Comparison of ENCODE assay signal across 16 cellular contexts in the genomic region with DNA sequence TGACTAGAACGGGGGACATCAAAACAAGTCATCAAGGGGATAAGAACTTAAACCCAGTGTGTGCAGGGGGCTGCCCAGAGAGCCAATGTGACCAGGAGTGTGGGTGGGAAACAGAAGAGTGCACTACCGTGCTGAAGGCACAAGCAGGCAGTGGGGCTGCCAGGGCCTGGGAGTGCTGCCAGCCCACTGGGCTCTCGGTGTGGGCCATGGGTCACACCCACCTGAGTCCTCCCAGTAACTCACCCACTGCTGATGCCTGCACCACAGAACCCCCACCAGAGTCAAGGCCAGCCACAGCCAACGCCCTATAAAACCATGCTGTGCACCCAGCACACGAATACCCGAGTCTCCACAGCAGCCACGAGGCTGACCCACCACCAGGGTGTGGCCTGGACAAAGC. TPM values are rescaled to one million over a fixed set of nuclear protein-coding genes. Genes with fewer than 3 reads are reported as not detected.
DNase-seq lines count a peak whose midpoint lies in the region; ATAC-seq and TF ChIP-seq lines count a peak whose summit lies in the region.
"Had no signal": no experiment of that assay in that cellular context is flagged by ENCODE, and none has a peak within 500 bp of the region (broad histone marks: within the 10 kb centered on the region; RNA-seq: fewer than 3 reads in every experiment).

No MANE protein-coding gene starts in this region.

- peak overlapping the region; percentile 32 for H3K27ac ChIP-seq in subcutaneous abdominal adipose tissue (ENCODE audit: low read depth, low read length)
- H3K27ac ChIP-seq: colonic mucosa, hepatocyte, Peyer's patch, tibial nerve had no signal

- POLR2A ChIA-PET in HEK293T (lab: Yijun Ruan, JAX) = interaction anchor here (1.2 kb wide), 1 partner anchor 8 kb away, joined by 3 read pairs; no protein-coding TSS in a partner anchor

- intact Hi-C loops in mucosa of descending colon (cut with DNase I, micrococcal nuclease) = no loop called here

- CTCF ChIA-PET in HEK293T (lab: Yijun Ruan, JAX) = no interaction called here

- peaks cover 9% of the 10 kb centered on the region for H3K4me1 ChIP-seq in mucosa of descending colon (ENCODE audit: low read depth)
- peaks cover 13 to 59% (median 49%) of the 10 kb centered on the region in 5 donors for H3K4me1 ChIP-seq in subcutaneous abdominal adipose tissue (ENCODE audit: control insufficient read depth in 5 of 5, insufficient read depth in 5 of 5, low read length in 5 of 5)
- H3K4me1 ChIP-seq: colonic mucosa had no signal

- no peak for TF ChIP-seq CTCF in mucosa of descending colon (IDR thresholded peaks at IDR 0.05)

- H3K4me3 ChIP-seq in mucosa of descending colon (no peak overlapping the region), subcutaneous abdominal adipose tissue (ENCODE audit: low read depth in 1 of 5, low read length in 5 of 5) (peak overlapping the region in 2 of 5 donors; percentile 6 to 9)
- H3K4me3 ChIP-seq: colonic mucosa, hepatocyte, Peyer's patch, tibial nerve had no signal

- peak in 55 of 76 experiments; percentile 19 to 70 (median 45) for DNase-seq in HUDEP-2 (lab: John Stamatoyannopoulos, UW; ENCODE audit: unreplicated experiment in 76 of 76)
- DNase-seq in astrocyte of the hippocampus (ENCODE audit: low read depth, low spot score) = peak; percentile 46
- no peak for DNase-seq in mucosa of descending colon
- DNase-seq in NCI-H2227 treated with DMSO at 0.1 percent for 48 hours (lab: John Stamatoyannopoulos, UW) = no peak
- DNase-seq in activated CD4-positive, alpha-beta T cell treated with anti-CD3 and anti-CD28 coated beads for 48 hours = no peak
- DNase-seq in HEK293T (ENCODE audit: extremely low spot score) = no peak
- DNase-seq: activated CD4-positive, CD25-positive, alpha-beta regulatory T cell treated with anti-CD3 and anti-CD28 coated beads, Interleukin-2, amount 50 U/mL, for 72 hours; activated T-cell treated with anti-CD3 and anti-CD28 coated beads for 4 hours; CD4-positive, alpha-beta T cell; colonic mucosa; NCI-H1417; Peyer's patch; T-helper 1 cell had no signal

- H3K9me3 ChIP-seq in mucosa of descending colon (no peaks in the 10 kb centered on the region), subcutaneous abdominal adipose tissue (ENCODE audit: control insufficient read depth in 5 of 5, low read length in 5 of 5) (no peaks in the 10 kb centered on the region)
- H3K9me3 ChIP-seq: colonic mucosa, Peyer's patch, tibial nerve had no signal

- no peaks in the 10 kb centered on the region for H3K27me3 ChIP-seq in subcutaneous abdominal adipose tissue (ENCODE audit: control insufficient read depth in 5 of 5, insufficient read depth in 4 of 5, low read length in 5 of 5)
- H3K27me3 ChIP-seq: colonic mucosa, hepatocyte, Peyer's patch, tibial nerve had no signal

- H3K36me3 ChIP-seq in mucosa of descending colon (ENCODE audit: low read depth) (no peaks in the 10 kb centered on the region), subcutaneous abdominal adipose tissue (ENCODE audit: control insufficient read depth in 5 of 5, insufficient read depth in 5 of 5, low read length in 5 of 5) (peaks cover 0 to 10% (median 6%) of the 10 kb centered on the region in 5 donors)

- ATAC-seq in mucosa of descending colon = peak; percentile 16

- H3K9ac ChIP-seq in subcutaneous abdominal adipose tissue (ENCODE audit: low read length in 5 of 5) = no peak overlapping the region

TF ChIP-seq in HEK293T, 16 proteins besides CTCF, POLR2A, EP300 and RAD21:
- TF ChIP-seq ARNT (IDR thresholded peaks at IDR 0.05) (no peak), LEF1 (IDR thresholded peaks at IDR 0.05; ENCODE audit: borderline replicate concordance) (no peak), FOXK2 (IDR thresholded peaks at IDR 0.05) (no peak), CTBP1 (IDR thresholded peaks at IDR 0.05; ENCODE audit: borderline replicate concordance) (no peak), BHLHE40 (IDR thresholded peaks at IDR 0.05; ENCODE audit: borderline replicate concordance) (no peak), TARDBP (IDR thresholded peaks at IDR 0.05) (no peak), FOXM1 (IDR thresholded peaks at IDR 0.05; ENCODE audit: borderline replicate concordance) (no peak), L3MBTL2 (conservative IDR thresholded peaks at IDR 0.05) (no peak), ELF4 (IDR thresholded peaks at IDR 0.05) (no peak), HDGF (IDR thresholded peaks at IDR 0.05; ENCODE audit: borderline replicate concordance) (no peak), SUZ12 (IDR thresholded peaks at IDR 0.05) (no peak), NFRKB (IDR thresholded peaks at IDR 0.05) (no peak), SP1 (IDR thresholded peaks at IDR 0.05) (no peak), FOXA1 (IDR thresholded peaks at IDR 0.05) (no peak), ZNF384 (IDR thresholded peaks at IDR 0.05) (no peak)
- TF ChIP-seq, protein P1, sequence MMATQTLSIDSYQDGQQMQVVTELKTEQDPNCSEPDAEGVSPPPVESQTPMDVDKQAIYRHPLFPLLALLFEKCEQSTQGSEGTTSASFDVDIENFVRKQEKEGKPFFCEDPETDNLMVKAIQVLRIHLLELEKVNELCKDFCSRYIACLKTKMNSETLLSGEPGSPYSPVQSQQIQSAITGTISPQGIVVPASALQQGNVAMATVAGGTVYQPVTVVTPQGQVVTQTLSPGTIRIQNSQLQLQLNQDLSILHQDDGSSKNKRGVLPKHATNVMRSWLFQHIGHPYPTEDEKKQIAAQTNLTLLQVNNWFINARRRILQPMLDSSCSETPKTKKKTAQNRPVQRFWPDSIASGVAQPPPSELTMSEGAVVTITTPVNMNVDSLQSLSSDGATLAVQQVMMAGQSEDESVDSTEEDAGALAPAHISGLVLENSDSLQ (IDR thresholded peaks at IDR 0.05) = no peak
TF ChIP-seq in HEK293T: peak in this region for 0.

RNA-seq across cellular contexts. Expression of a gene that starts 8.5 kb away (rescaled TPM):
- total RNA-seq in mucosa of descending colon = 10 to 100 TPM; 10.8 to 12.0 (median 11.2) TPM

RNA-seq across cellular contexts. Expression of a gene that starts 40.5 kb away (rescaled TPM):
- total RNA-seq in mucosa of descending colon = 10 to 100 TPM; 61.2 to 88.8 (median 70.1) TPM

RNA-seq across cellular contexts. Expression of a gene that starts 41.5 kb away (rescaled TPM):
- total RNA-seq in mucosa of descending colon = 1 to 10 TPM; 5.6 to 6.0 (median 5.8) TPM

RNA-seq across cellular contexts. Expression of a gene that starts 47.2 kb away (rescaled TPM):
- total RNA-seq in mucosa of descending colon = 10 to 100 TPM; 34.6 to 45.8 (median 44.0) TPM

Comparison
In these comparisons a context has a peak if more than half of its experiments do, and no peak if none do; other contexts are left out.
1. DNase-seq: peak in HUDEP-2 (55 of 76) and astrocyte of the hippocampus (single experiment); none in mucosa of descending colon (0 of 3), NCI-H2227 treated with DMSO at 0.1 percent for 48 hours (single experiment), activated CD4-positive, alpha-beta T cell treated with anti-CD3 and anti-CD28 coated beads for 48 hours (single experiment) and HEK293T (single experiment).